In the genomic region with DNA sequence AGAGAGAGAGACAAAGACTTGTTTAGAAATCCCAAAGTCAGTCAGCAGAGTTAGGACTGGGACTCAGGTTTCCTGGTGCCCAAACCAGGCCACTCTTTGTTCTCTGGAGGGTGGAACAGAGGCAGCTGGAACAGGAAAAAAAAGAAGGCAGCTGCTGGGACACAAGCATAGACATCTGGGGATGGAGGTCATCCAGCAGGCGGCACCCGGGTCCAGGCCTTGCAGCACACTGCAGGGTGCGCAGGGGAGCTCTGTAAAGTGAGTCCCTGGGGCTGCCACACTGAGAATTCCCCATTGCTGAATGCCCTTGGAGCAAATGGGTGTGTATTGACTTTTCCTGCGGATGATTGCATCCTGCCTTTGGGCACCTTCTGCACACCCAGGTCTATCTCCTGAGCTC, we compare ENCODE assay signal across 13 cellular contexts.
A peak's percentile ranks its signal among the peaks of the same experiment; 100 is the strongest.
DNase-seq lines count a peak whose midpoint lies in the region; ATAC-seq and FAIRE-seq lines count a peak whose summit lies in the region.
"Had no signal": no experiment of that assay in that cellular context is flagged by ENCODE, and none has a peak within 500 bp of the region (broad histone marks: within the 10 kb centered on the region; RNA-seq: fewer than 3 reads in every experiment).

No MANE protein-coding gene starts in this region.

- DNase-seq in DMS 273 treated with DMSO at 0.1 percent for 48 hours (lab: John Stamatoyannopoulos, UW), result peak; percentile 64
- peak; percentile 19 for DNase-seq in HuH-7 (ENCODE audit: low spot score)
- DNase-seq in NCI-H524 treated with DMSO at 0.1 percent for 48 hours (lab: John Stamatoyannopoulos, UW), result peak; percentile 29
- DNase-seq in head of caudate nucleus, result peak in 40 of 42 donors; percentile 13 to 73 (median 46)
- no peak for DNase-seq in RCC 7860 (ENCODE audit: low spot score)
- DNase-seq in central memory CD4-positive, alpha-beta T cell, result no peak
- DNase-seq: activated CD4-positive, alpha-beta T cell treated with anti-CD3 and anti-CD28 coated beads for 36 hours; Caco-2; foreskin keratinocyte; left colon; nephron progenitor cell; stimulated activated CD8-positive, alpha-beta memory T cell treated with anti-CD3 and anti-CD28 coated beads, Interleukin-4, amount 100 ng/mL, for 48 hours had no signal

- FAIRE-seq in RCC 7860 (lab: Jason Lieb, UNC), result no peak

- no peak for ATAC-seq in HG02870 (IDR thresholded peaks at IDR 0.05; ENCODE audit: unreplicated experiment)
- ATAC-seq: activated CD4-positive, alpha-beta T cell treated with anti-CD3 and anti-CD28 coated beads for 36 hours; foreskin keratinocyte; left colon had no signal

- intact Hi-C loops in head of caudate nucleus (cut with DNase I), result loop anchor here (10.0 kb wide), 2 partner anchors 599 to 729 kb away; no protein-coding TSS in a partner anchor

Comparison
In these comparisons a context has a peak if more than half of its experiments do, and no peak if none do; other contexts are left out.
1. DNase-seq: peak in DMS 273 treated with DMSO at 0.1 percent for 48 hours (single experiment), HuH-7 (single experiment), NCI-H524 treated with DMSO at 0.1 percent for 48 hours (single experiment) and head of caudate nucleus (40 of 42); none in RCC 7860 (single experiment) and central memory CD4-positive, alpha-beta T cell (single experiment).